ENCODE assay signal across 8 cellular contexts in the genomic region with DNA sequence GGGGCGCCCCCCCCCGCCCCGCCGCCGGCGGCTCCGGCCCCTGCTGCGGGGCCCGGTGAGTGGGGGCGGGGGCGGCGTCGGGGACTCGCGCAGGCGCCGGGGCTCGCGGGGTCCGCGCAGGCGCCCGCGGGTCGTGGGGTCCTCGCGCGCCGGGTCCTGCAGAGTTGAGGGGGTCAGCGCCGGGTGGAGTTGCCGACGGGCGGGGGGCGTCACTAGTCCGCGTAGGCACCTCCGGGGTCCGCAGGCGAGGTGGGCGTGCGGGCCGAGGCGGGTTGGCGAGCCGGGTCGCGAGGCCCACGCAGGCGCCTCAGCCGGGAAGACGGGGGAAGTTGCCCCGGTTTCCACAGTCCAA. TPM values are rescaled to one million over a fixed set of nuclear protein-coding genes. Genes with fewer than 3 reads are reported as not detected.
DNase-seq lines count a peak whose midpoint lies in the region; ATAC-seq and TF ChIP-seq lines count a peak whose summit lies in the region.

No MANE protein-coding gene starts in this region.

- H3K4me1 ChIP-seq in adrenal gland (replicated peaks in 1 of 2) (peaks cover 36 to 51% of the 10 kb centered on the region in 2 donors), iPS-20b (ENCODE audit: insufficient read depth, low read length) (peaks cover 11% of the 10 kb centered on the region)

- intact Hi-C loops in adrenal gland (cut with DNase I) = no loop called here

- H3K27ac ChIP-seq in adrenal gland (peak overlapping the region; percentile 63 to 98 (median 96)), iPS-20b (ENCODE audit: low read length) (no peak overlapping the region)

- peak; percentile 5 for ATAC-seq in GM21825 (IDR thresholded peaks at IDR 0.05; ENCODE audit: unreplicated experiment)

- H3K27me3 ChIP-seq in MG63 (no peaks in the 10 kb centered on the region), adrenal gland (no peaks in the 10 kb centered on the region), iPS-20b (ENCODE audit: insufficient read depth, low read length) (no peaks in the 10 kb centered on the region)

- TF ChIP-seq POLR2A in adrenal gland (IDR thresholded peaks at IDR 0.05) = no peak

- 0 to 1% (median 1%) methylated on average over 1 to 53 of the region's 53 CpGs; no CpG with 5 or more reads in 1 of the 4 donors for WGBS in adrenal gland, 4 donors

- peaks cover 28% of the 10 kb centered on the region for H3K36me3 ChIP-seq in MG63
- no peaks in the 10 kb centered on the region for H3K36me3 ChIP-seq in adrenal gland (replicated peaks in 1 of 2)
- no peaks in the 10 kb centered on the region; the same call in 1 of the 2 replicates for H3K36me3 ChIP-seq in iPS-20b (ENCODE audit: insufficient read depth, low read depth, low read length)

- H3K9ac ChIP-seq in iPS-20b (ENCODE audit: low read depth, low read length) = peak overlapping the region; percentile 84

- peak; percentile 54 for DNase-seq in COLO668 (lab: John Stamatoyannopoulos, UW; ENCODE audit: unreplicated experiment)
- peak; percentile 21 for DNase-seq in MG63
- peak in 3 of 7 donors; percentile 40 to 66 (median 44) for DNase-seq in adrenal gland
- DNase-seq in stimulated activated CD4-positive, alpha-beta T cell treated with anti-CD3 and anti-CD28 coated beads, Interleukin-4, amount 100 ng/mL, for 4 hours = peak; percentile 23 to 64
- no peak for DNase-seq in T1000 (lab: John Stamatoyannopoulos, UW)
- DNase-seq in NCI-H2196 treated with DMSO at 0.1 percent for 48 hours (lab: John Stamatoyannopoulos, UW; ENCODE audit: unreplicated experiment) = no peak

- H3K4me3 ChIP-seq in MG63 = peak overlapping the region; percentile 91
- peak overlapping the region; percentile 88 to 99 (median 96) for H3K4me3 ChIP-seq in adrenal gland
- H3K4me3 ChIP-seq in iPS-20b (ENCODE audit: low read length) = peak overlapping the region; percentile 84

- no peak for TF ChIP-seq CTCF in adrenal gland (IDR thresholded peaks at IDR 0.05)

- H3K9me3 ChIP-seq in MG63 (no peaks in the 10 kb centered on the region), adrenal gland (replicated peaks in 1 of 3) (no peaks in the 10 kb centered on the region), iPS-20b (ENCODE audit: insufficient read depth, low read depth, low read length) (no peaks in the 10 kb centered on the region)

RNA-seq across cellular contexts. Expression of a gene that starts 0.4 kb away (rescaled TPM):
- total RNA-seq in MG63 (2014; rRNA removed; shearing (Covaris generic); ENCODE audit: low replicate concordance) = 59.5 and 102 TPM in 2 replicates
- total RNA-seq in adrenal gland = 100 to 1,000 TPM in 2 of 8 donors, 10 to 100 TPM in 6; 55.1 to 116 (median 87.9) TPM
- 100 to 1,000 TPM in 1 of 3 donors, 10 to 100 TPM in 2; 33.4 to 102 (median 56.1) TPM for polyA plus RNA-seq in adrenal gland

RNA-seq across cellular contexts. Expression of a gene that starts 21.5 kb away (rescaled TPM):
- 64.6 and 122 TPM in 2 replicates for total RNA-seq in MG63 (2014; rRNA removed; shearing (Covaris generic); ENCODE audit: low replicate concordance)
- 10 to 100 TPM; 22.0 to 46.0 (median 33.2) TPM for total RNA-seq in adrenal gland
- 10 to 100 TPM; 18.8 to 49.8 (median 49.2) TPM for polyA plus RNA-seq in adrenal gland

RNA-seq across cellular contexts. Expression of a gene that starts 25.3 kb away (rescaled TPM):
- total RNA-seq in MG63 (2014; rRNA removed; shearing (Covaris generic); ENCODE audit: low replicate concordance) = 0.89 TPM in 1 of 2 replicates, not detected in the other
- total RNA-seq in adrenal gland = 10 to 100 TPM in 6 of 8 donors, 1 to 10 TPM in 2; 2.0 to 24.9 (median 13.0) TPM
- polyA plus RNA-seq in adrenal gland = 10 to 100 TPM in 2 of 3 donors, 1 to 10 TPM in 1; 7.2 to 64.3 (median 27.6) TPM

RNA-seq across cellular contexts. Expression of a gene that starts 29.9 kb away (rescaled TPM):
- total RNA-seq in MG63 (2014; rRNA removed; shearing (Covaris generic); ENCODE audit: low replicate concordance) = 0.16 TPM in 1 of 2 replicates, not detected in the other
- total RNA-seq in adrenal gland = 1 to 10 TPM; 1.5 to 5.2 (median 4.3) TPM
- polyA plus RNA-seq in adrenal gland = 10 to 100 TPM in 2 of 3 donors, under 1 TPM in 1; 0.20 to 47.8 (median 23.1) TPM

RNA-seq across cellular contexts. Expression of a gene that starts 49.2 kb away (rescaled TPM):
- 3.9 and 11.8 TPM in 2 replicates for total RNA-seq in MG63 (2014; rRNA removed; shearing (Covaris generic); ENCODE audit: low replicate concordance)
- total RNA-seq in adrenal gland = 10 to 100 TPM; 42.8 to 93.8 (median 52.9) TPM
- 10 to 100 TPM; 30.1 to 54.9 (median 34.9) TPM for polyA plus RNA-seq in adrenal gland

Comparison
In these comparisons a context has a peak if more than half of its experiments do, and no peak if none do; other contexts are left out.
1. DNase-seq: peak in COLO668 (single experiment), MG63 (single experiment) and stimulated activated CD4-positive, alpha-beta T cell treated with anti-CD3 and anti-CD28 coated beads, Interleukin-4, amount 100 ng/mL, for 4 hours (2 of 2); none in T1000 (single experiment) and NCI-H2196 treated with DMSO at 0.1 percent for 48 hours (single experiment).
2. Peak in every context shown above with its lines, with median percentiles within 50 percentile points of each other: H3K4me3 ChIP-seq.